Comparison of ENCODE assay signal across 1 cellular context in the genomic region with DNA sequence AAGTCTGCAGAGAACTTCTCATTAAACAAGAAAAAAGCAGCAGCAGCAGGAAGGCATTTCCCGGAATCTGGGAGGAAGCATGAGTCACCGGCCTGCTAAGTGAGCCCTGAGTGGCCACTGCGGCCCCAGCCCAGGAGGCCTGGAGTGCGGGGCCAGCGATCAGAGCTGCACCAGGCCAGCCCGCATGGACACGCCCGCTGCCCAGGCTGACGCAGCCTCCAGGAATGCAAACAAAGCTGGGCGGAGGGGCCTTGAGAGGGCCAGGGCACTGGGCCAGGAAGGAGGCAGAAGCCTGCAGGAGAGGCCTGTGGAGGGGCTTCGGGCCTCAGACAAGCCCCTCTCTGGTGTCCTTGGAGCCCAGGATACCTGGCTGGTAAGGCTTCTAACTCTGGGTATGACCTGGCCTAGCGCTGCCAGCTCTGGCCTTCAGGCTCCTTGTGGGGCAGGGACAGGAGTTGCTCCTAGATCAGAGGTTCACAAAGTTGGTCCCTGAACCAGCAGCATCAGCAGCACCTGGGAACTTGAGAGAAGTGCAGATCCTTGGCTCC.
A peak's percentile ranks its signal among the peaks of the same experiment; 100 is the strongest.
TF ChIP-seq lines count a peak whose summit lies in the region.

No MANE protein-coding gene starts in this region.

TF ChIP-seq in K562, 482 proteins besides CTCF, POLR2A, EP300 and RAD21 (continued from another document and continues in another):
- TF ChIP-seq, protein P1, sequence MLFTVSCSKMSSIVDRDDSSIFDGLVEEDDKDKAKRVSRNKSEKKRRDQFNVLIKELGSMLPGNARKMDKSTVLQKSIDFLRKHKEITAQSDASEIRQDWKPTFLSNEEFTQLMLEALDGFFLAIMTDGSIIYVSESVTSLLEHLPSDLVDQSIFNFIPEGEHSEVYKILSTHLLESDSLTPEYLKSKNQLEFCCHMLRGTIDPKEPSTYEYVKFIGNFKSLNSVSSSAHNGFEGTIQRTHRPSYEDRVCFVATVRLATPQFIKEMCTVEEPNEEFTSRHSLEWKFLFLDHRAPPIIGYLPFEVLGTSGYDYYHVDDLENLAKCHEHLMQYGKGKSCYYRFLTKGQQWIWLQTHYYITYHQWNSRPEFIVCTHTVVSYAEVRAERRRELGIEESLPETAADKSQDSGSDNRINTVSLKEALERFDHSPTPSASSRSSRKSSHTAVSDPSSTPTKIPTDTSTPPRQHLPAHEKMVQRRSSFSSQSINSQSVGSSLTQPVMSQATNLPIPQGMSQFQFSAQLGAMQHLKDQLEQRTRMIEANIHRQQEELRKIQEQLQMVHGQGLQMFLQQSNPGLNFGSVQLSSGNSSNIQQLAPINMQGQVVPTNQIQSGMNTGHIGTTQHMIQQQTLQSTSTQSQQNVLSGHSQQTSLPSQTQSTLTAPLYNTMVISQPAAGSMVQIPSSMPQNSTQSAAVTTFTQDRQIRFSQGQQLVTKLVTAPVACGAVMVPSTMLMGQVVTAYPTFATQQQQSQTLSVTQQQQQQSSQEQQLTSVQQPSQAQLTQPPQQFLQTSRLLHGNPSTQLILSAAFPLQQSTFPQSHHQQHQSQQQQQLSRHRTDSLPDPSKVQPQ (CRISPR knock-in tag; IDR thresholded peaks at IDR 0.05; ENCODE audit: borderline replicate concordance): no peak
- TF ChIP-seq, protein P2, sequence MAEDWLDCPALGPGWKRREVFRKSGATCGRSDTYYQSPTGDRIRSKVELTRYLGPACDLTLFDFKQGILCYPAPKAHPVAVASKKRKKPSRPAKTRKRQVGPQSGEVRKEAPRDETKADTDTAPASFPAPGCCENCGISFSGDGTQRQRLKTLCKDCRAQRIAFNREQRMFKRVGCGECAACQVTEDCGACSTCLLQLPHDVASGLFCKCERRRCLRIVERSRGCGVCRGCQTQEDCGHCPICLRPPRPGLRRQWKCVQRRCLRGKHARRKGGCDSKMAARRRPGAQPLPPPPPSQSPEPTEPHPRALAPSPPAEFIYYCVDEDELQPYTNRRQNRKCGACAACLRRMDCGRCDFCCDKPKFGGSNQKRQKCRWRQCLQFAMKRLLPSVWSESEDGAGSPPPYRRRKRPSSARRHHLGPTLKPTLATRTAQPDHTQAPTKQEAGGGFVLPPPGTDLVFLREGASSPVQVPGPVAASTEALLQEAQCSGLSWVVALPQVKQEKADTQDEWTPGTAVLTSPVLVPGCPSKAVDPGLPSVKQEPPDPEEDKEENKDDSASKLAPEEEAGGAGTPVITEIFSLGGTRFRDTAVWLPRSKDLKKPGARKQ (CRISPR knock-in tag; IDR thresholded peaks at IDR 0.05): no peak
- TF ChIP-seq GATA2 (CRISPR knock-in tag; IDR thresholded peaks at IDR 0.05) (no peak), NR2C2 (CRISPR knock-in tag; IDR thresholded peaks at IDR 0.05) (no peak), NR2C2 (tag; IDR thresholded peaks at IDR 0.05) (no peak), SMC3 (conservative IDR thresholded peaks at IDR 0.05; ENCODE audit: insufficient read depth, low read depth, low read length) (no peak), SMARCB1 (IDR thresholded peaks at IDR 0.05; ENCODE audit: insufficient read length, low read depth) (no peak), TSC22D4 (tag; IDR thresholded peaks at IDR 0.05) (no peak), ERF (CRISPR knock-in tag; IDR thresholded peaks at IDR 0.05) (0 out of 2 replicates have a peak, but pooled peaks have one; percentile 40), KLF13 (tag; IDR thresholded peaks at IDR 0.05; ENCODE audit: borderline replicate concordance, low read depth) (no peak), BRCA1 (IDR thresholded peaks at IDR 0.05) (no peak), BRCA1 (CRISPR knock-in tag; IDR thresholded peaks at IDR 0.05) (no peak), TOE1 (IDR thresholded peaks at IDR 0.05; ENCODE audit: borderline replicate concordance) (no peak), TOE1 (CRISPR knock-in tag; IDR thresholded peaks at IDR 0.05; ENCODE audit: borderline replicate concordance, low read depth) (no peak), HNRNPH1 (optimal IDR thresholded peaks at IDR 0.05; ENCODE audit: low read depth, low read length) (no peak), ZNF780A (CRISPR knock-in tag; IDR thresholded peaks at IDR 0.05) (no peak), JUN (IDR thresholded peaks at IDR 0.05; ENCODE audit: borderline replicate concordance, low read depth, low read length) (peak; percentile 99), JUN (CRISPR knock-in tag; IDR thresholded peaks at IDR 0.05; ENCODE audit: borderline replicate concordance) (no peak; the same call in 1 of the 2 replicates), FOXK2 (conservative IDR thresholded peaks at IDR 0.05 in 1 of 2, IDR thresholded peaks at IDR 0.05 in 1 of 2; ENCODE audit: low read depth in 2 of 2) (peak in 1 of 2 experiments; percentile 74; a peak in 2 of 4 replicates), ZNF764 (CRISPR knock-in tag; IDR thresholded peaks at IDR 0.05; ENCODE audit: low read depth) (no peak), ZFP36 (IDR thresholded peaks at IDR 0.05; ENCODE audit: low read depth, low read length, partially characterized antibody) (peak; percentile 19), CBX1 (IDR thresholded peaks at IDR 0.05; ENCODE audit: low read depth) (no peak), POLR3A (IDR thresholded peaks at IDR 0.05; ENCODE audit: borderline replicate concordance, extremely low read depth, insufficient read depth, insufficient read length) (no peak), ZEB2 (IDR thresholded peaks at IDR 0.05) (peak; percentile 45; the same call in 1 of the 2 replicates), DDX20 (tag; IDR thresholded peaks at IDR 0.05; ENCODE audit: low read depth) (no peak), ZKSCAN1 (IDR thresholded peaks at IDR 0.05; ENCODE audit: low read depth, low read length) (peak; percentile 49; the same call in 1 of the 2 replicates), PHB (CRISPR knock-in tag; IDR thresholded peaks at IDR 0.05) (no peak), ETV5 (CRISPR knock-in tag; IDR thresholded peaks at IDR 0.05; ENCODE audit: low read depth) (no peak), TGIF2 (CRISPR knock-in tag; IDR thresholded peaks at IDR 0.05) (no peak), HDAC1 (IDR thresholded peaks at IDR 0.05) (peak in 1 of 2 experiments; percentile 81; a peak in 2 of 4 replicates), E2F3 (CRISPR knock-in tag; IDR thresholded peaks at IDR 0.05) (no peak), ZFP1 (CRISPR knock-in tag; IDR thresholded peaks at IDR 0.05) (no peak), ZNF830 (CRISPR knock-in tag; IDR thresholded peaks at IDR 0.05) (no peak), HNRNPK (IDR thresholded peaks at IDR 0.05; ENCODE audit: low read depth, low read length, poor library complexity, severe bottlenecking) (no peak), RBM39 (optimal IDR thresholded peaks at IDR 0.05; ENCODE audit: low read depth, low read length) (no peak), NFATC3 (IDR thresholded peaks at IDR 0.05) (no peak)
- TF ChIP-seq, protein P3, sequence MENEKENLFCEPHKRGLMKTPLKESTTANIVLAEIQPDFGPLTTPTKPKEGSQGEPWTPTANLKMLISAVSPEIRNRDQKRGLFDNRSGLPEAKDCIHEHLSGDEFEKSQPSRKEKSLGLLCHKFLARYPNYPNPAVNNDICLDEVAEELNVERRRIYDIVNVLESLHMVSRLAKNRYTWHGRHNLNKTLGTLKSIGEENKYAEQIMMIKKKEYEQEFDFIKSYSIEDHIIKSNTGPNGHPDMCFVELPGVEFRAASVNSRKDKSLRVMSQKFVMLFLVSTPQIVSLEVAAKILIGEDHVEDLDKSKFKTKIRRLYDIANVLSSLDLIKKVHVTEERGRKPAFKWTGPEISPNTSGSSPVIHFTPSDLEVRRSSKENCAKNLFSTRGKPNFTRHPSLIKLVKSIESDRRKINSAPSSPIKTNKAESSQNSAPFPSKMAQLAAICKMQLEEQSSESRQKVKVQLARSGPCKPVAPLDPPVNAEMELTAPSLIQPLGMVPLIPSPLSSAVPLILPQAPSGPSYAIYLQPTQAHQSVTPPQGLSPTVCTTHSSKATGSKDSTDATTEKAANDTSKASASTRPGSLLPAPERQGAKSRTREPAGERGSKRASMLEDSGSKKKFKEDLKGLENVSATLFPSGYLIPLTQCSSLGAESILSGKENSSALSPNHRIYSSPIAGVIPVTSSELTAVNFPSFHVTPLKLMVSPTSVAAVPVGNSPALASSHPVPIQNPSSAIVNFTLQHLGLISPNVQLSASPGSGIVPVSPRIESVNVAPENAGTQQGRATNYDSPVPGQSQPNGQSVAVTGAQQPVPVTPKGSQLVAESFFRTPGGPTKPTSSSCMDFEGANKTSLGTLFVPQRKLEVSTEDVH (IDR thresholded peaks at IDR 0.05; ENCODE audit: low read depth, partially characterized antibody): peak; percentile 53
- TF ChIP-seq, protein P4, sequence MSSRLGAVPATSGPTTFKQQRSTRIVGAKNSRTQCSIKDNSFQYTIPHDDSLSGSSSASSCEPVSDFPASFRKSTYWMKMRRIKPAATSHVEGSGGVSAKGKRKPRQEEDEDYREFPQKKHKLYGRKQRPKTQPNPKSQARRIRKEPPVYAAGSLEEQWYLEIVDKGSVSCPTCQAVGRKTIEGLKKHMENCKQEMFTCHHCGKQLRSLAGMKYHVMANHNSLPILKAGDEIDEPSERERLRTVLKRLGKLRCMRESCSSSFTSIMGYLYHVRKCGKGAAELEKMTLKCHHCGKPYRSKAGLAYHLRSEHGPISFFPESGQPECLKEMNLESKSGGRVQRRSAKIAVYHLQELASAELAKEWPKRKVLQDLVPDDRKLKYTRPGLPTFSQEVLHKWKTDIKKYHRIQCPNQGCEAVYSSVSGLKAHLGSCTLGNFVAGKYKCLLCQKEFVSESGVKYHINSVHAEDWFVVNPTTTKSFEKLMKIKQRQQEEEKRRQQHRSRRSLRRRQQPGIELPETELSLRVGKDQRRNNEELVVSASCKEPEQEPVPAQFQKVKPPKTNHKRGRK (tag; IDR thresholded peaks at IDR 0.05): no peak
- TF ChIP-seq, protein P5, sequence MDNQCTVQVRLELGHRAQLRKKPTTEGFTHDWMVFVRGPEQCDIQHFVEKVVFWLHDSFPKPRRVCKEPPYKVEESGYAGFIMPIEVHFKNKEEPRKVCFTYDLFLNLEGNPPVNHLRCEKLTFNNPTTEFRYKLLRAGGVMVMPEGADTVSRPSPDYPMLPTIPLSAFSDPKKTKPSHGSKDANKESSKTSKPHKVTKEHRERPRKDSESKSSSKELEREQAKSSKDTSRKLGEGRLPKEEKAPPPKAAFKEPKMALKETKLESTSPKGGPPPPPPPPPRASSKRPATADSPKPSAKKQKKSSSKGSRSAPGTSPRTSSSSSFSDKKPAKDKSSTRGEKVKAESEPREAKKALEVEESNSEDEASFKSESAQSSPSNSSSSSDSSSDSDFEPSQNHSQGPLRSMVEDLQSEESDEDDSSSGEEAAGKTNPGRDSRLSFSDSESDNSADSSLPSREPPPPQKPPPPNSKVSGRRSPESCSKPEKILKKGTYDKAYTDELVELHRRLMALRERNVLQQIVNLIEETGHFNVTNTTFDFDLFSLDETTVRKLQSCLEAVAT (IDR thresholded peaks at IDR 0.05): peak in 1 of 2 experiments; percentile 52; a peak in 1 of 4 replicates
- TF ChIP-seq, protein P6, sequence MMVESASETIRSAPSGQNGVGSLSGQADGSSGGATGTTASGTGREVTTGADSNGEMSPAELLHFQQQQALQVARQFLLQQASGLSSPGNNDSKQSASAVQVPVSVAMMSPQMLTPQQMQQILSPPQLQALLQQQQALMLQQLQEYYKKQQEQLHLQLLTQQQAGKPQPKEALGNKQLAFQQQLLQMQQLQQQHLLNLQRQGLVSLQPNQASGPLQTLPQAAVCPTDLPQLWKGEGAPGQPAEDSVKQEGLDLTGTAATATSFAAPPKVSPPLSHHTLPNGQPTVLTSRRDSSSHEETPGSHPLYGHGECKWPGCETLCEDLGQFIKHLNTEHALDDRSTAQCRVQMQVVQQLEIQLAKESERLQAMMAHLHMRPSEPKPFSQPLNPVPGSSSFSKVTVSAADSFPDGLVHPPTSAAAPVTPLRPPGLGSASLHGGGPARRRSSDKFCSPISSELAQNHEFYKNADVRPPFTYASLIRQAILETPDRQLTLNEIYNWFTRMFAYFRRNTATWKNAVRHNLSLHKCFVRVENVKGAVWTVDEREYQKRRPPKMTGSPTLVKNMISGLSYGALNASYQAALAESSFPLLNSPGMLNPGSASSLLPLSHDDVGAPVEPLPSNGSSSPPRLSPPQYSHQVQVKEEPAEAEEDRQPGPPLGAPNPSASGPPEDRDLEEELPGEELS (CRISPR knock-in tag; IDR thresholded peaks at IDR 0.05; ENCODE audit: borderline replicate concordance): no peak
- TF ChIP-seq, protein P7, sequence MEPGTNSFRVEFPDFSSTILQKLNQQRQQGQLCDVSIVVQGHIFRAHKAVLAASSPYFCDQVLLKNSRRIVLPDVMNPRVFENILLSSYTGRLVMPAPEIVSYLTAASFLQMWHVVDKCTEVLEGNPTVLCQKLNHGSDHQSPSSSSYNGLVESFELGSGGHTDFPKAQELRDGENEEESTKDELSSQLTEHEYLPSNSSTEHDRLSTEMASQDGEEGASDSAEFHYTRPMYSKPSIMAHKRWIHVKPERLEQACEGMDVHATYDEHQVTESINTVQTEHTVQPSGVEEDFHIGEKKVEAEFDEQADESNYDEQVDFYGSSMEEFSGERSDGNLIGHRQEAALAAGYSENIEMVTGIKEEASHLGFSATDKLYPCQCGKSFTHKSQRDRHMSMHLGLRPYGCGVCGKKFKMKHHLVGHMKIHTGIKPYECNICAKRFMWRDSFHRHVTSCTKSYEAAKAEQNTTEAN (CRISPR knock-in tag; IDR thresholded peaks at IDR 0.05): no peak
- TF ChIP-seq, protein P8, sequence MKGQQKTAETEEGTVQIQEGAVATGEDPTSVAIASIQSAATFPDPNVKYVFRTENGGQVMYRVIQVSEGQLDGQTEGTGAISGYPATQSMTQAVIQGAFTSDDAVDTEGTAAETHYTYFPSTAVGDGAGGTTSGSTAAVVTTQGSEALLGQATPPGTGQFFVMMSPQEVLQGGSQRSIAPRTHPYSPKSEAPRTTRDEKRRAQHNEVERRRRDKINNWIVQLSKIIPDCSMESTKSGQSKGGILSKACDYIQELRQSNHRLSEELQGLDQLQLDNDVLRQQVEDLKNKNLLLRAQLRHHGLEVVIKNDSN (CRISPR knock-in tag; IDR thresholded peaks at IDR 0.05): no peak
- TF ChIP-seq, protein P9, sequence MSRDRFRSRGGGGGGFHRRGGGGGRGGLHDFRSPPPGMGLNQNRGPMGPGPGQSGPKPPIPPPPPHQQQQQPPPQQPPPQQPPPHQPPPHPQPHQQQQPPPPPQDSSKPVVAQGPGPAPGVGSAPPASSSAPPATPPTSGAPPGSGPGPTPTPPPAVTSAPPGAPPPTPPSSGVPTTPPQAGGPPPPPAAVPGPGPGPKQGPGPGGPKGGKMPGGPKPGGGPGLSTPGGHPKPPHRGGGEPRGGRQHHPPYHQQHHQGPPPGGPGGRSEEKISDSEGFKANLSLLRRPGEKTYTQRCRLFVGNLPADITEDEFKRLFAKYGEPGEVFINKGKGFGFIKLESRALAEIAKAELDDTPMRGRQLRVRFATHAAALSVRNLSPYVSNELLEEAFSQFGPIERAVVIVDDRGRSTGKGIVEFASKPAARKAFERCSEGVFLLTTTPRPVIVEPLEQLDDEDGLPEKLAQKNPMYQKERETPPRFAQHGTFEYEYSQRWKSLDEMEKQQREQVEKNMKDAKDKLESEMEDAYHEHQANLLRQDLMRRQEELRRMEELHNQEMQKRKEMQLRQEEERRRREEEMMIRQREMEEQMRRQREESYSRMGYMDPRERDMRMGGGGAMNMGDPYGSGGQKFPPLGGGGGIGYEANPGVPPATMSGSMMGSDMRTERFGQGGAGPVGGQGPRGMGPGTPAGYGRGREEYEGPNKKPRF (IDR thresholded peaks at IDR 0.05; ENCODE audit: low read depth, low read length): no peak
- TF ChIP-seq, protein P10, sequence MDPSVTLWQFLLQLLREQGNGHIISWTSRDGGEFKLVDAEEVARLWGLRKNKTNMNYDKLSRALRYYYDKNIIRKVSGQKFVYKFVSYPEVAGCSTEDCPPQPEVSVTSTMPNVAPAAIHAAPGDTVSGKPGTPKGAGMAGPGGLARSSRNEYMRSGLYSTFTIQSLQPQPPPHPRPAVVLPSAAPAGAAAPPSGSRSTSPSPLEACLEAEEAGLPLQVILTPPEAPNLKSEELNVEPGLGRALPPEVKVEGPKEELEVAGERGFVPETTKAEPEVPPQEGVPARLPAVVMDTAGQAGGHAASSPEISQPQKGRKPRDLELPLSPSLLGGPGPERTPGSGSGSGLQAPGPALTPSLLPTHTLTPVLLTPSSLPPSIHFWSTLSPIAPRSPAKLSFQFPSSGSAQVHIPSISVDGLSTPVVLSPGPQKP (CRISPR knock-in tag; IDR thresholded peaks at IDR 0.05): no peak
